6 cellular contexts compared by ENCODE assay signal in the genomic region with DNA sequence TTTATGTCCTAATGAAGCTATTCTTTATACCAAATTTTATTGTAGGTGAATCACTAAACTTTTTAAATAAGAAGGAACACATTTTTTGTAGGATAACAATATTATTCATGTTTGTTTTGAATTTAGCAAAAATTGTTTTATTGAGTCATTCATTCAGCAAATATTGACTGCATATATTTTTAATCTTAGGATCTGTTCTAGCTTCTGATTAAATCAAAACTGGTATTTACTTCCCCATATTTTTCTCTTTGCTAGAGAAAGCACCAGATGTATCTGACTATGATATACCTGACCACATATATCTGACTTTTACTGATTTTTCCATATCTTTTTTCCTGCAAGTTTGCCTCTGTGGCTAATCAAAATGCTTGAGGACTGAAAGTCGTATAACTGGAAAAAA.
"Had no signal": no experiment of that assay in that cellular context is flagged by ENCODE, and none has a peak within 500 bp of the region (broad histone marks: within the 10 kb centered on the region; RNA-seq: fewer than 3 reads in every experiment).

No MANE protein-coding gene starts in this region.

- H3K9me3 Mint-ChIP-seq: GM23338, H9, IgD-negative memory B cell had no signal

- H3K4me3 Mint-ChIP-seq: GM23338, H9 had no signal

- FAIRE-seq: H1, HepG2 had no signal

- H3K4me2 ChIP-seq: GM23338 had no signal

- H3K27ac Mint-ChIP-seq: GM23338, H9, IgD-negative memory B cell had no signal

- H3K27me3 Mint-ChIP-seq: IgD-negative memory B cell had no signal

- H2AFZ ChIP-seq: GM23338 had no signal

- ATAC-seq: GM23338, HepG2 had no signal

- DNase-seq: H9, KBM-7 had no signal

- H3K4me3 ChIP-seq: GM23338 had no signal
